In the genomic region with DNA sequence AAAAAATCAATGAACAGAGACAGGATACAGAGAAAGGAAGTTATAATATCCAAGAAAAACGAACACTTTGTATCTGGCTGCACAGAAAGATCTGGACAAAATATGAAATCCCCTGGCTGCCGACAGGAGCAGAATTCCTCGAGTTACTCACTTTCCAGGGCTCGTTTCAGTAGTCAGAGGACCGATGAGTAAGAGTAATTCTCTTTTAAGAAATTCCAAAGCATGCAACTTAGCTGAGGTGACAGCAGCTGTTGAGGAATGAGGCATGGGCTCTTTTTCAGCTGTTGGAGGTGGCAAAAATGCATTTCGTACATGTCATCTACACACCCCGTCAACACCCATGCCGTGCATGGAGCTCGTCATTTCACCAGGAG, we compare ENCODE assay signal across 13 cellular contexts.
DNase-seq lines count a peak whose midpoint lies in the region; ATAC-seq, FAIRE-seq and TF ChIP-seq lines count a peak whose summit lies in the region.
"Had no signal": no experiment of that assay in that cellular context is flagged by ENCODE, and none has a peak within 500 bp of the region (broad histone marks: within the 10 kb centered on the region; RNA-seq: fewer than 3 reads in every experiment).

No MANE protein-coding gene starts in this region.

- H3K4me3 ChIP-seq in ACC112 (ENCODE audit: low read depth, low read length), result peak overlapping the region; percentile 56; the same call in 1 of the 2 replicates
- no peak overlapping the region for H3K4me3 ChIP-seq in RWPE2 (ENCODE audit: severe bottlenecking)
- peak overlapping the region; percentile 40 to 57 for H3K4me3 ChIP-seq in foreskin fibroblast (ENCODE audit: low read depth in 1 of 2, low read length in 2 of 2)
- H3K4me3 ChIP-seq in neural progenitor cell, result no peak overlapping the region
- no peak overlapping the region for H3K4me3 ChIP-seq in small intestine (ENCODE audit: low read depth in 1 of 2, low read length in 2 of 2)

- no peak for FAIRE-seq in small intestine (lab: Jason Lieb, UNC)

- H3K27ac ChIP-seq in ACC112 (ENCODE audit: low read depth, low read length) (no peak overlapping the region), RWPE2 (ENCODE audit: poor library complexity, severe bottlenecking) (no peak overlapping the region), neural progenitor cell (no peak overlapping the region), small intestine (ENCODE audit: low read depth in 1 of 2, low read length in 1 of 2) (no peak overlapping the region)
- H3K27ac ChIP-seq: tibial nerve had no signal

- TF ChIP-seq CTCF in RWPE2 (IDR thresholded peaks at IDR 0.05; ENCODE audit: poor library complexity, severe bottlenecking) (no peak), foreskin fibroblast (IDR thresholded peaks at IDR 0.05; ENCODE audit: low read depth, low read length) (peak; percentile 40), neural progenitor cell (IDR thresholded peaks at IDR 0.05) (no peak)

- H3K4me2 ChIP-seq in neural progenitor cell, result peak overlapping the region; percentile 19

- H3K9me3 ChIP-seq in RWPE2 (ENCODE audit: severe bottlenecking) (no peaks in the 10 kb centered on the region), neural progenitor cell (ENCODE audit: low read depth) (no peaks in the 10 kb centered on the region), small intestine (ENCODE audit: control insufficient read depth, low read depth) (no peaks in the 10 kb centered on the region)
- H3K9me3 ChIP-seq: tibial nerve had no signal

- peak overlapping the region; percentile 83 for H3K27ac Mint-ChIP-seq in neural progenitor cell
- H3K27ac Mint-ChIP-seq: activated CD8-positive, alpha-beta memory T cell treated with anti-CD3 and anti-CD28 coated beads, Interleukin-2, amount 10 ng/mL, durations not matched to agents 7 days and 5 days had no signal

- H3K4me1 ChIP-seq in ACC112 (ENCODE audit: control insufficient read depth, insufficient read depth, low read length, unreplicated experiment) (peaks cover 7% of the 10 kb centered on the region), RWPE2 (ENCODE audit: insufficient read depth, poor library complexity, severe bottlenecking) (no peaks in the 10 kb centered on the region), neural progenitor cell (peaks cover 11% of the 10 kb centered on the region), small intestine (ENCODE audit: control insufficient read depth in 2 of 2, insufficient read depth in 1 of 2, low read depth in 1 of 2, low read length in 1 of 2) (no peaks in the 10 kb centered on the region)

- no peaks in the 10 kb centered on the region for H3F3A ChIP-seq in neural progenitor cell (ENCODE audit: low read depth)

- H3K9ac ChIP-seq in neural progenitor cell, result no peak overlapping the region

- H3K27me3 Mint-ChIP-seq in neural progenitor cell (ENCODE audit: insufficient read depth, low read depth), result no peaks in the 10 kb centered on the region
- H3K27me3 Mint-ChIP-seq: activated CD8-positive, alpha-beta memory T cell treated with anti-CD3 and anti-CD28 coated beads, Interleukin-2, amount 10 ng/mL, durations not matched to agents 7 days and 5 days had no signal

- H3K9me3 Mint-ChIP-seq in neural progenitor cell, result peaks cover 3% of the 10 kb centered on the region

- H3K79me2 ChIP-seq in ACC112 (ENCODE audit: control insufficient read depth, insufficient read depth, low read length, unreplicated experiment) (no peaks in the 10 kb centered on the region), neural progenitor cell (ENCODE audit: low read depth) (no peaks in the 10 kb centered on the region)

- H3K36me3 ChIP-seq in ACC112 (ENCODE audit: insufficient read depth, low read length), result no peaks in the 10 kb centered on the region
- H3K36me3 ChIP-seq in RWPE2 (ENCODE audit: low read depth), result no peaks in the 10 kb centered on the region
- H3K36me3 ChIP-seq in neural progenitor cell, result no peaks in the 10 kb centered on the region
- H3K36me3 ChIP-seq in small intestine (ENCODE audit: control insufficient read depth in 2 of 2, insufficient read depth in 2 of 2, low read length in 2 of 2), result no peaks in the 10 kb centered on the region
- H3K36me3 ChIP-seq: tibial nerve had no signal

- H4K20me1 ChIP-seq in neural progenitor cell (ENCODE audit: low read depth), result no peaks in the 10 kb centered on the region

- H3K4me3 Mint-ChIP-seq in neural progenitor cell, result peak overlapping the region; percentile 39
- H3K4me3 Mint-ChIP-seq: activated CD8-positive, alpha-beta memory T cell treated with anti-CD3 and anti-CD28 coated beads, Interleukin-2, amount 10 ng/mL, durations not matched to agents 7 days and 5 days had no signal

- no peak for DNase-seq in RWPE2 (ENCODE audit: low spot score)
- DNase-seq in foreskin fibroblast, result peak; percentile 36 to 80
- DNase-seq in neural progenitor cell (ENCODE audit: low spot score), result no peak
- no peak for DNase-seq in small intestine
- no peak for DNase-seq in DMS114 treated with DMSO at 0.1 percent for 48 hours (lab: John Stamatoyannopoulos, UW; ENCODE audit: unreplicated experiment)
- DNase-seq: activated CD8-positive, alpha-beta memory T cell treated with anti-CD3 and anti-CD28 coated beads, Interleukin-2, amount 10 ng/mL, durations not matched to agents 7 days and 5 days; AML-193; central memory CD4-positive, alpha-beta T cell; NCI-H187 treated with DMSO at 0.1 percent for 48 hours had no signal

- no peak overlapping the region for H2AFZ ChIP-seq in ACC112 (ENCODE audit: low read length, unreplicated experiment)
- peak overlapping the region; percentile 94 for H2AFZ ChIP-seq in neural progenitor cell (replicated peaks)

- H3K27me3 ChIP-seq in ACC112 (ENCODE audit: insufficient read depth, low read length), result no peaks in the 10 kb centered on the region
- H3K27me3 ChIP-seq in RWPE2 (ENCODE audit: insufficient read depth, poor library complexity, severe bottlenecking), result peaks cover 5% of the 10 kb centered on the region
- H3K27me3 ChIP-seq in neural progenitor cell, result peaks cover 6% of the 10 kb centered on the region
- H3K27me3 ChIP-seq in small intestine (ENCODE audit: control insufficient read depth in 2 of 2, insufficient read depth in 2 of 2, low read length in 2 of 2), result no peaks in the 10 kb centered on the region
- H3K27me3 ChIP-seq: tibial nerve had no signal

- WGBS in small intestine, 3 donors, result 57 to 69% (median 61%) methylated on average over 9 of the region's 9 CpGs

- ATAC-seq in RWPE2 (ENCODE audit: low read depth) (peak; percentile 23; the same call in 1 of the 3 replicates), HG02870 (IDR thresholded peaks at IDR 0.05; ENCODE audit: unreplicated experiment) (no peak), HG03457 (IDR thresholded peaks at IDR 0.05; ENCODE audit: unreplicated experiment) (no peak)
- ATAC-seq: activated CD8-positive, alpha-beta memory T cell treated with anti-CD3 and anti-CD28 coated beads, Interleukin-2, amount 10 ng/mL, durations not matched to agents 7 days and 5 days had no signal

- H3K36me3 Mint-ChIP-seq in neural progenitor cell, result no peaks in the 10 kb centered on the region
- H3K36me3 Mint-ChIP-seq: activated CD8-positive, alpha-beta memory T cell treated with anti-CD3 and anti-CD28 coated beads, Interleukin-2, amount 10 ng/mL, durations not matched to agents 7 days and 5 days had no signal

- H3K4me1 Mint-ChIP-seq in neural progenitor cell, result peaks cover 24% of the 10 kb centered on the region
- H3K4me1 Mint-ChIP-seq: activated CD8-positive, alpha-beta memory T cell treated with anti-CD3 and anti-CD28 coated beads, Interleukin-2, amount 10 ng/mL, durations not matched to agents 7 days and 5 days had no signal

Comparison
In these comparisons a context has a peak if more than half of its experiments do, and no peak if none do; other contexts are left out.
1. H3K4me3 ChIP-seq: peak in ACC112 (single experiment) and foreskin fibroblast (2 of 2); none in RWPE2 (single experiment), neural progenitor cell (single experiment) and small intestine (0 of 2).
2. DNase-seq: peak in foreskin fibroblast (2 of 2); none in RWPE2 (single experiment), neural progenitor cell (single experiment), small intestine (single experiment) and DMS114 treated with DMSO at 0.1 percent for 48 hours (single experiment).